Comparison of ENCODE assay signal across 8 cellular contexts in genomic region chr15:30990036-30990435, GRCh38. TPM values are rescaled to one million over a fixed set of nuclear protein-coding genes. Genes with fewer than 3 reads are reported as not detected.
DNase-seq lines count a peak whose midpoint lies in the region; ATAC-seq and TF ChIP-seq lines count a peak whose summit lies in the region.

No MANE protein-coding gene starts in this region.

- H3K9ac ChIP-seq in iPS-20b (ENCODE audit: low read depth, low read length) = no peak overlapping the region

- H3K9me3 ChIP-seq in iPS-20b (ENCODE audit: insufficient read depth, low read depth, low read length) = no peaks in the 10 kb centered on the region
- H3K9me3 ChIP-seq in suprapubic skin = no peaks in the 10 kb centered on the region

- H3K4me1 Mint-ChIP-seq in activated T-cell treated with anti-CD3 and anti-CD28 coated beads, Interleukin-2, amount 50 U/mL, for 72 hours (ENCODE audit: low read depth) = peaks cover 44% of the 10 kb centered on the region
- peaks cover 46% of the 10 kb centered on the region for H3K4me1 Mint-ChIP-seq in activated B cell treated with CpG ODN at 0.5 μM for 24 hours

- no peaks in the 10 kb centered on the region for H3K27me3 Mint-ChIP-seq in activated T-cell treated with anti-CD3 and anti-CD28 coated beads, Interleukin-2, amount 50 U/mL, for 72 hours (ENCODE audit: low read depth)
- H3K27me3 Mint-ChIP-seq in activated B cell treated with CpG ODN at 0.5 μM for 24 hours = no peaks in the 10 kb centered on the region

- H3K36me3 ChIP-seq in iPS-20b (ENCODE audit: insufficient read depth, low read depth, low read length) (peaks cover 12% of the 10 kb centered on the region), suprapubic skin (peaks cover 19% of the 10 kb centered on the region)

- ATAC-seq in activated T-cell treated with anti-CD3 and anti-CD28 coated beads, Interleukin-2, amount 50 U/mL, for 72 hours (replicated peaks in 1 of 2) = no peak
- ATAC-seq in activated B cell treated with CpG ODN at 0.5 μM for 24 hours (ENCODE audit: low read depth) (no peak), left colon (no peak), GM21723 (IDR thresholded peaks at IDR 0.05; ENCODE audit: unreplicated experiment) (no peak)

- 31% methylated on average over 2 of the region's 2 CpGs for WGBS in suprapubic skin

- H3K9me3 Mint-ChIP-seq in activated T-cell treated with anti-CD3 and anti-CD28 coated beads, Interleukin-2, amount 50 U/mL, for 72 hours = no peaks in the 10 kb centered on the region
- H3K9me3 Mint-ChIP-seq in activated B cell treated with CpG ODN at 0.5 μM for 24 hours = no peaks in the 10 kb centered on the region

- peak overlapping the region; percentile 95 to 98 for H3K4me3 Mint-ChIP-seq in activated T-cell treated with anti-CD3 and anti-CD28 coated beads, Interleukin-2, amount 50 U/mL, for 72 hours
- peak overlapping the region; percentile 94 for H3K4me3 Mint-ChIP-seq in activated B cell treated with CpG ODN at 0.5 μM for 24 hours

- peak in 1 of 2 donors; percentile 6 for DNase-seq in activated T-cell treated with anti-CD3 and anti-CD28 coated beads, Interleukin-2, amount 50 U/mL, for 72 hours
- DNase-seq in activated T-cell treated with anti-CD3 and anti-CD28 coated beads for 4 hours (no peak), activated B cell treated with CpG ODN at 0.5 μM for 24 hours (no peak), suprapubic skin (ENCODE audit: low spot score in 2 of 2) (no peak), GM20000 (ENCODE audit: low spot score) (no peak), left colon (no peak)

- CTCF ChIA-PET in activated B cell treated with CpG ODN at 0.5 μM for 24 hours (lab: Charles Lee) = interaction anchor here (2.6 kb wide), 1 partner anchor 139 kb away, joined by 12 read pairs; no protein-coding TSS in a partner anchor

- H3K4me3 ChIP-seq in iPS-20b (ENCODE audit: low read length) = peak overlapping the region; percentile 78
- peak overlapping the region; percentile 66 for H3K4me3 ChIP-seq in suprapubic skin

- TF ChIP-seq EP300 in suprapubic skin (IDR thresholded peaks at IDR 0.05) = no peak

- H3K4me1 ChIP-seq in iPS-20b (ENCODE audit: insufficient read depth, low read length) (peaks cover 5% of the 10 kb centered on the region), suprapubic skin (peaks cover 43% of the 10 kb centered on the region)

- H3K27ac ChIP-seq in iPS-20b (ENCODE audit: low read length) (no peak overlapping the region), suprapubic skin (peak overlapping the region; percentile 95)

- H3K27me3 ChIP-seq in iPS-20b (ENCODE audit: insufficient read depth, low read length) = no peaks in the 10 kb centered on the region
- no peaks in the 10 kb centered on the region for H3K27me3 ChIP-seq in suprapubic skin

- intact Hi-C loops in activated B cell treated with CpG ODN at 0.5 μM for 24 hours (cut with micrococcal nuclease) (loop anchor here (2.0 to 5.0 kb wide), 6 partner anchors 42 to 335 kb away; partner anchors contain the start of gene FAN1), left colon (cut with DNase I, micrococcal nuclease) (no loop called here)

- H3K27ac Mint-ChIP-seq in activated T-cell treated with anti-CD3 and anti-CD28 coated beads, Interleukin-2, amount 50 U/mL, for 72 hours = peak overlapping the region; percentile 96
- peak overlapping the region; percentile 94 for H3K27ac Mint-ChIP-seq in activated B cell treated with CpG ODN at 0.5 μM for 24 hours

- POLR2A ChIA-PET in activated B cell treated with CpG ODN at 0.5 μM for 24 hours (lab: Charles Lee) = interaction anchor here (1.0 to 2.4 kb wide), 3 partner anchors 12 to 24 kb away, joined by 5 to 26 read pairs (median 6); no protein-coding TSS in a partner anchor

- TF ChIP-seq CTCF in activated B cell treated with CpG ODN at 0.5 μM for 24 hours (IDR thresholded peaks at IDR 0.05) = no peak
- no peak for TF ChIP-seq CTCF in suprapubic skin (IDR thresholded peaks at IDR 0.05)
- TF ChIP-seq CTCF in GM20000 (IDR thresholded peaks at IDR 0.05; ENCODE audit: extremely low read depth, missing control alignments) = no peak

- H3K36me3 Mint-ChIP-seq in activated T-cell treated with anti-CD3 and anti-CD28 coated beads, Interleukin-2, amount 50 U/mL, for 72 hours (ENCODE audit: insufficient read depth in 2 of 2) = no peaks in the 10 kb centered on the region
- peaks cover 38% of the 10 kb centered on the region for H3K36me3 Mint-ChIP-seq in activated B cell treated with CpG ODN at 0.5 μM for 24 hours (ENCODE audit: low read depth)

- TF ChIP-seq POLR2A in suprapubic skin (IDR thresholded peaks at IDR 0.05) = no peak

RNA-seq across cellular contexts. Expression of gene MTMR10, which starts 1.4 kb away (rescaled TPM):
- total RNA-seq in activated T-cell treated with anti-CD3 and anti-CD28 coated beads, Interleukin-2, amount 50 U/mL, for 72 hours = 10 to 100 TPM; 22.3 to 24.3 TPM
- total RNA-seq in activated B cell treated with CpG ODN at 0.5 μM for 24 hours (39.3 and 42.5 TPM in 2 replicates), suprapubic skin (10 to 100 TPM; 24.9 to 46.7 (median 27.1) TPM), left colon (10 to 100 TPM; 16.1 to 32.1 TPM)
